ENCODE assay signal across 11 cellular contexts in genomic region chr3:24119321-24119751, GRCh38.
DNase-seq lines count a peak whose midpoint lies in the region; ATAC-seq and TF ChIP-seq lines count a peak whose summit lies in the region.
"Had no signal": no experiment of that assay in that cellular context is flagged by ENCODE, and none has a peak within 500 bp of the region (broad histone marks: within the 10 kb centered on the region; RNA-seq: fewer than 3 reads in every experiment).

No MANE protein-coding gene starts in this region.

- H3K4me3 ChIP-seq in right atrium auricular region = no peak overlapping the region
- no peak overlapping the region for H3K4me3 ChIP-seq in RWPE2 (ENCODE audit: severe bottlenecking)
- H3K4me3 ChIP-seq in foreskin fibroblast (ENCODE audit: low read depth in 1 of 2, low read length in 2 of 2) = no peak overlapping the region
- no peak overlapping the region for H3K4me3 ChIP-seq in CD4-positive, alpha-beta memory T cell (ENCODE audit: low read length in 2 of 2)

- TF ChIP-seq CTCF in right atrium auricular region (IDR thresholded peaks at IDR 0.05) = no peak
- no peak for TF ChIP-seq CTCF in RWPE2 (IDR thresholded peaks at IDR 0.05; ENCODE audit: poor library complexity, severe bottlenecking)
- TF ChIP-seq CTCF in foreskin fibroblast (IDR thresholded peaks at IDR 0.05; ENCODE audit: low read depth, low read length) = no peak
- no peak for TF ChIP-seq CTCF in type B pancreatic cell (conservative IDR thresholded peaks at IDR 0.05)

- no peaks in the 10 kb centered on the region for H3K9me3 ChIP-seq in right atrium auricular region
- H3K9me3 ChIP-seq in RWPE2 (ENCODE audit: severe bottlenecking) = no peaks in the 10 kb centered on the region
- H3K9me3 ChIP-seq in CD4-positive, alpha-beta memory T cell (ENCODE audit: control insufficient read depth in 1 of 2, low read length in 2 of 2) = no peaks in the 10 kb centered on the region

- DNase-seq in Right ventricle myocardium superior (no peak), right atrium auricular region (ENCODE audit: low spot score) (no peak), RWPE2 (ENCODE audit: low spot score) (no peak), foreskin fibroblast (peak; percentile 52 to 77), type B pancreatic cell (ENCODE audit: extremely low spot score, unreplicated experiment) (no peak), GDM1 (lab: John Stamatoyannopoulos, UW) (no peak)
- no peak for DNase-seq in CD4-positive, alpha-beta memory T cell
- DNase-seq: GF-D8, NCI-H1930 had no signal

- H3K4me1 ChIP-seq in right atrium auricular region (no peaks in the 10 kb centered on the region), RWPE2 (ENCODE audit: insufficient read depth, poor library complexity, severe bottlenecking) (peaks cover 7% of the 10 kb centered on the region)
- no peaks in the 10 kb centered on the region for H3K4me1 ChIP-seq in CD4-positive, alpha-beta memory T cell (ENCODE audit: insufficient read depth, low read length)
- H3K4me1 ChIP-seq: parathyroid adenoma had no signal

- intact Hi-C loops in Right ventricle myocardium superior (cut with DNase I) = no loop called here
- intact Hi-C loops in CD4-positive, alpha-beta memory T cell (cut with micrococcal nuclease) = no loop called here

- ATAC-seq in Right ventricle myocardium superior (ENCODE audit: poor library complexity) (peak; percentile 29), RWPE2 (ENCODE audit: low read depth) (peak; percentile 64), GM19324 (IDR thresholded peaks at IDR 0.05; ENCODE audit: low FRiP score, unreplicated experiment) (no peak)

- H3K36me3 ChIP-seq in right atrium auricular region = no peaks in the 10 kb centered on the region
- no peaks in the 10 kb centered on the region for H3K36me3 ChIP-seq in RWPE2 (ENCODE audit: low read depth)
- H3K36me3 ChIP-seq in CD4-positive, alpha-beta memory T cell (ENCODE audit: insufficient read depth, low read length) = no peaks in the 10 kb centered on the region

- no peaks in the 10 kb centered on the region for H3K27me3 ChIP-seq in right atrium auricular region
- H3K27me3 ChIP-seq in RWPE2 (ENCODE audit: insufficient read depth, poor library complexity, severe bottlenecking) = no peaks in the 10 kb centered on the region
- H3K27me3 ChIP-seq in CD4-positive, alpha-beta memory T cell (ENCODE audit: insufficient read depth, low read length) = no peaks in the 10 kb centered on the region

- H3K4me3 Mint-ChIP-seq in type B pancreatic cell = no peak overlapping the region
- no peak overlapping the region for H3K4me3 Mint-ChIP-seq in CD4-positive, alpha-beta memory T cell

- POLR2A ChIA-PET in CD4-positive, alpha-beta memory T cell (lab: Charles Lee; ENCODE audit: partially characterized antibody) = no interaction called here

- H3K27ac Mint-ChIP-seq in type B pancreatic cell = peak overlapping the region; percentile 18
- H3K27ac Mint-ChIP-seq in CD4-positive, alpha-beta memory T cell = no peak overlapping the region

- no peaks in the 10 kb centered on the region for H3K9me3 Mint-ChIP-seq in type B pancreatic cell
- no peaks in the 10 kb centered on the region for H3K9me3 Mint-ChIP-seq in CD4-positive, alpha-beta memory T cell

- H3K4me1 Mint-ChIP-seq in type B pancreatic cell (ENCODE audit: unreplicated experiment) = peaks cover 4% of the 10 kb centered on the region
- H3K4me1 Mint-ChIP-seq in CD4-positive, alpha-beta memory T cell = no peaks in the 10 kb centered on the region

- H3K27ac ChIP-seq in right atrium auricular region = no peak overlapping the region
- no peak overlapping the region for H3K27ac ChIP-seq in RWPE2 (ENCODE audit: poor library complexity, severe bottlenecking)
- H3K27ac ChIP-seq in CD4-positive, alpha-beta memory T cell (ENCODE audit: low read depth, low read length) = no peak overlapping the region
- H3K27ac ChIP-seq: parathyroid adenoma had no signal

- no peaks in the 10 kb centered on the region for H3K36me3 Mint-ChIP-seq in type B pancreatic cell
- H3K36me3 Mint-ChIP-seq in CD4-positive, alpha-beta memory T cell = no peaks in the 10 kb centered on the region

- H3K27me3 Mint-ChIP-seq in type B pancreatic cell = no peaks in the 10 kb centered on the region
- peaks cover 1 to 2% of the 10 kb centered on the region in 2 donors for H3K27me3 Mint-ChIP-seq in CD4-positive, alpha-beta memory T cell

- CTCF ChIA-PET in CD4-positive, alpha-beta memory T cell (lab: Charles Lee; ENCODE audit: partially characterized antibody) = no interaction called here

Comparison
In these comparisons a context has a peak if more than half of its experiments do, and no peak if none do; other contexts are left out.
1. DNase-seq: peak in foreskin fibroblast (2 of 2); none in Right ventricle myocardium superior (single experiment), right atrium auricular region (single experiment), RWPE2 (single experiment), type B pancreatic cell (single experiment), CD4-positive, alpha-beta memory T cell (0 of 5) and GDM1 (single experiment).